Comparison of ENCODE assay signal across 1 cellular context in genomic region chr6:84193140-84193708, GRCh38.
TF ChIP-seq lines count a peak whose summit lies in the region.

No MANE protein-coding gene starts in this region.

TF ChIP-seq in SK-N-SH, 30 proteins besides CTCF, POLR2A, EP300 and RAD21 (continued from another document):
- no peak for TF ChIP-seq TAF1 (IDR thresholded peaks at IDR 0.05; ENCODE audit: borderline replicate concordance, low read depth, low read length)
- TF ChIP-seq MEF2A (IDR thresholded peaks at IDR 0.05; ENCODE audit: borderline replicate concordance, low read depth), result peak; percentile 72
- no peak for TF ChIP-seq ELF1 (IDR thresholded peaks at IDR 0.05)
- TF ChIP-seq GABPA (IDR thresholded peaks at IDR 0.05; ENCODE audit: low read depth), result no peak
- no peak for TF ChIP-seq IRF3 (IDR thresholded peaks at IDR 0.05; ENCODE audit: low read depth, low read length)
- no peak for TF ChIP-seq GATA2 (CRISPR knock-in tag; IDR thresholded peaks at IDR 0.05)
- TF ChIP-seq PBX3 (IDR thresholded peaks at IDR 0.05), result peak; percentile 87
- no peak for TF ChIP-seq RCOR1 (IDR thresholded peaks at IDR 0.05; ENCODE audit: low read length)
- TF ChIP-seq YY1 (IDR thresholded peaks at IDR 0.05; ENCODE audit: low read depth), result no peak
- TF ChIP-seq FOXJ3 (CRISPR knock-in tag; IDR thresholded peaks at IDR 0.05), result no peak
- no peak for TF ChIP-seq REST (IDR thresholded peaks at IDR 0.05; ENCODE audit: low read depth, low read length)
- TF ChIP-seq RXRA (IDR thresholded peaks at IDR 0.05; ENCODE audit: borderline replicate concordance, low read depth), result peak; percentile 47; the same call in 1 of the 2 replicates
- TF ChIP-seq USF1 (IDR thresholded peaks at IDR 0.05; ENCODE audit: borderline replicate concordance, low read depth), result no peak
- no peak; the same call in 1 of the 2 replicates for TF ChIP-seq TEAD4 (IDR thresholded peaks at IDR 0.05; ENCODE audit: borderline replicate concordance, insufficient read depth)
- peak; percentile 70 for TF ChIP-seq JUND (IDR thresholded peaks at IDR 0.05)
- TF ChIP-seq POLR2AphosphoS5 (IDR thresholded peaks at IDR 0.05; ENCODE audit: low read depth, low read length), result no peak
- TF ChIP-seq SMC3 (IDR thresholded peaks at IDR 0.05; ENCODE audit: low read depth, low read length), result no peak
- no peak; the same call in 1 of the 2 replicates for TF ChIP-seq NFIC (IDR thresholded peaks at IDR 0.05; ENCODE audit: borderline replicate concordance)
